ENCODE assay signal across 12 cellular contexts in the genomic region with DNA sequence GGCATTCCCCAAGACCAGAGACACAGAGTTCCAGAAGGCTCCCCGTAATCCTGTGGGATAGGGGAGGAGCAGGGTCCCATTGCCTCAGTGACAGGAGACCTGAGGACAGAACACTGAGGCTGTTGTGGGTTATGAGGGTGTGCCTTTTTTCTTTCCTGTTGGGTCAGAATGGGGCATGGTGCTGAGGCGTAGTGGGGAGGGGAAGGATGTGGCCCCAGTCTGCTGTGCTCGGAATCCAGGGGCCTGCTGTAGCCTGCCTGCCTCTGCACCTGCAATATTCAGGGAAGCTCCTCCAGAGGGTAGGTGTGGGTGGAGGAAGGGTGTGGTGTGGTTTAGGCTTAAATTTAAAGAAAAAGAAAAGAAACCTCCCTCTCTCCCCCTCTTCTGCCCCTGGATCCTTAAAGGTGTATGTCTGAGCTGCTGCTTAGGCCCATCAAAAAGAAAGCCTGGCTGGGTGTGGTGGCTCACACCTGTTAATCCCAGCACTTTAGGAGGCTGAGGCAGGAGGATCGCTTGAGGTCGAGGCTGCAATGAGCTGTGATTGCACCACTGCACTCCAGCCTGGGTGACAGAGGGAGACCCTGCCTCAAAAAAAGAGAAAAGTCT. TPM values are rescaled to one million over a fixed set of nuclear protein-coding genes. Genes with fewer than 3 reads are reported as not detected.
DNase-seq lines count a peak whose midpoint lies in the region; ATAC-seq and TF ChIP-seq lines count a peak whose summit lies in the region.
"Had no signal": no experiment of that assay in that cellular context is flagged by ENCODE, and none has a peak within 500 bp of the region (broad histone marks: within the 10 kb centered on the region; RNA-seq: fewer than 3 reads in every experiment).

No MANE protein-coding gene starts in this region.

- H3K4me1 Mint-ChIP-seq in activated naive CD8-positive, alpha-beta T cell treated with anti-CD3 and anti-CD28 coated beads, Interleukin-2, amount 10 ng/mL, durations not matched to agents 7 days and 5 days, result peaks cover 25% of the 10 kb centered on the region
- peaks cover 35% of the 10 kb centered on the region for H3K4me1 Mint-ChIP-seq in activated naive CD8-positive, alpha-beta T cell treated with anti-CD3 and anti-CD28 coated beads, Interleukin-2, amount 50 U/mL, for 24 hours
- H3K4me1 Mint-ChIP-seq in chondrocyte (ENCODE audit: low read depth), result peaks cover 87% of the 10 kb centered on the region
- peaks cover 74% of the 10 kb centered on the region in 2 donors for H3K4me1 Mint-ChIP-seq in natural killer cell treated with Interleukin-12 subunit alpha and Interleukin-12 subunit beta and Interleukin-15 and Interleukin-18, amount 100 ng/mL, for 72 hours (ENCODE audit: low read depth in 2 of 2)

- H3K4me1 ChIP-seq in uterus, result peaks cover 4 to 55% of the 10 kb centered on the region in 2 donors

- H3K4me3 ChIP-seq in uterus, result no peak overlapping the region

- peaks cover 25% of the 10 kb centered on the region for H3K27me3 Mint-ChIP-seq in activated naive CD8-positive, alpha-beta T cell treated with anti-CD3 and anti-CD28 coated beads, Interleukin-2, amount 10 ng/mL, durations not matched to agents 7 days and 5 days
- H3K27me3 Mint-ChIP-seq in activated naive CD8-positive, alpha-beta T cell treated with anti-CD3 and anti-CD28 coated beads, Interleukin-2, amount 50 U/mL, for 24 hours, result no peaks in the 10 kb centered on the region
- no peaks in the 10 kb centered on the region for H3K27me3 Mint-ChIP-seq in chondrocyte (ENCODE audit: low read depth)
- H3K27me3 Mint-ChIP-seq in natural killer cell treated with Interleukin-12 subunit alpha and Interleukin-12 subunit beta and Interleukin-15 and Interleukin-18, amount 100 ng/mL, for 72 hours, result no peaks in the 10 kb centered on the region

- POLR2A ChIA-PET in activated naive CD8-positive, alpha-beta T cell treated with anti-CD3 and anti-CD28 coated beads, Interleukin-2, amount 10 ng/mL, durations not matched to agents 7 days and 5 days (lab: Charles Lee), result interaction anchor here (0.5 kb wide), 1 partner anchor 248 kb away, joined by 5 read pairs; no protein-coding TSS in a partner anchor

- H3K4me3 Mint-ChIP-seq in activated naive CD8-positive, alpha-beta T cell treated with anti-CD3 and anti-CD28 coated beads, Interleukin-2, amount 10 ng/mL, durations not matched to agents 7 days and 5 days, result peak overlapping the region; percentile 29
- no peak overlapping the region for H3K4me3 Mint-ChIP-seq in activated naive CD8-positive, alpha-beta T cell treated with anti-CD3 and anti-CD28 coated beads, Interleukin-2, amount 50 U/mL, for 24 hours
- no peak overlapping the region for H3K4me3 Mint-ChIP-seq in chondrocyte (ENCODE audit: unreplicated experiment)
- peak overlapping the region; percentile 66 for H3K4me3 Mint-ChIP-seq in natural killer cell treated with Interleukin-12 subunit alpha and Interleukin-12 subunit beta and Interleukin-15 and Interleukin-18, amount 100 ng/mL, for 72 hours

- no peak for DNase-seq in activated naive CD8-positive, alpha-beta T cell treated with anti-CD3 and anti-CD28 coated beads, Interleukin-2, amount 10 ng/mL, durations not matched to agents 7 days and 5 days
- no peak for DNase-seq in activated naive CD8-positive, alpha-beta T cell treated with anti-CD3 and anti-CD28 coated beads, Interleukin-2, amount 50 U/mL, for 24 hours
- peak; percentile 28 for DNase-seq in chondrocyte (ENCODE audit: low spot score)
- peak; percentile 60 for DNase-seq in natural killer cell treated with Interleukin-12 subunit alpha and Interleukin-12 subunit beta and Interleukin-15 and Interleukin-18, amount 100 ng/mL, for 72 hours (ENCODE audit: low spot score)
- DNase-seq in uterus, result no peak
- DNase-seq in NCI-H226, result no peak
- DNase-seq: activated CD4-positive, CD25-positive, alpha-beta regulatory T cell treated with anti-CD3 and anti-CD28 coated beads, Interleukin-2, amount 50 U/mL, for 72 hours; GF-D8; NCI-H510A; occipital lobe had no signal

- TF ChIP-seq CTCF in chondrocyte (IDR thresholded peaks at IDR 0.05) (no peak), uterus (IDR thresholded peaks at IDR 0.05) (no peak)

- no peaks in the 10 kb centered on the region for H3K9me3 Mint-ChIP-seq in activated naive CD8-positive, alpha-beta T cell treated with anti-CD3 and anti-CD28 coated beads, Interleukin-2, amount 10 ng/mL, durations not matched to agents 7 days and 5 days
- H3K9me3 Mint-ChIP-seq in activated naive CD8-positive, alpha-beta T cell treated with anti-CD3 and anti-CD28 coated beads, Interleukin-2, amount 50 U/mL, for 24 hours, result no peaks in the 10 kb centered on the region
- no peaks in the 10 kb centered on the region for H3K9me3 Mint-ChIP-seq in chondrocyte (ENCODE audit: low read depth)
- H3K9me3 Mint-ChIP-seq in natural killer cell treated with Interleukin-12 subunit alpha and Interleukin-12 subunit beta and Interleukin-15 and Interleukin-18, amount 100 ng/mL, for 72 hours, result no peaks in the 10 kb centered on the region

- peak; percentile 88 for ATAC-seq in activated naive CD8-positive, alpha-beta T cell treated with anti-CD3 and anti-CD28 coated beads, Interleukin-2, amount 10 ng/mL, durations not matched to agents 7 days and 5 days (ENCODE audit: low read depth)
- no peak for ATAC-seq in activated naive CD8-positive, alpha-beta T cell treated with anti-CD3 and anti-CD28 coated beads, Interleukin-2, amount 50 U/mL, for 24 hours
- ATAC-seq in natural killer cell treated with Interleukin-12 subunit alpha and Interleukin-12 subunit beta and Interleukin-15 and Interleukin-18, amount 100 ng/mL, for 72 hours, result peak; percentile 63 to 80
- ATAC-seq in GM19467 (IDR thresholded peaks at IDR 0.05; ENCODE audit: unreplicated experiment) (no peak), HG02759 (IDR thresholded peaks at IDR 0.05; ENCODE audit: unreplicated experiment) (no peak)

- H3K27me3 ChIP-seq in uterus, result no peaks in the 10 kb centered on the region

- peak overlapping the region; percentile 71 for H3K27ac Mint-ChIP-seq in activated naive CD8-positive, alpha-beta T cell treated with anti-CD3 and anti-CD28 coated beads, Interleukin-2, amount 10 ng/mL, durations not matched to agents 7 days and 5 days
- no peak overlapping the region for H3K27ac Mint-ChIP-seq in activated naive CD8-positive, alpha-beta T cell treated with anti-CD3 and anti-CD28 coated beads, Interleukin-2, amount 50 U/mL, for 24 hours
- H3K27ac Mint-ChIP-seq in chondrocyte (ENCODE audit: unreplicated experiment), result no peak overlapping the region
- H3K27ac Mint-ChIP-seq in natural killer cell treated with Interleukin-12 subunit alpha and Interleukin-12 subunit beta and Interleukin-15 and Interleukin-18, amount 100 ng/mL, for 72 hours, result peak overlapping the region; percentile 80 to 96

- intact Hi-C loops in uterus (cut with DNase I; ENCODE audit: low total_unique reads), result no loop called here

- no peaks in the 10 kb centered on the region for H3K36me3 ChIP-seq in uterus

- no peak for TF ChIP-seq POLR2A in uterus (IDR thresholded peaks at IDR 0.05)

- H3K9me3 ChIP-seq in uterus, result no peaks in the 10 kb centered on the region

- no peaks in the 10 kb centered on the region for H3K36me3 Mint-ChIP-seq in activated naive CD8-positive, alpha-beta T cell treated with anti-CD3 and anti-CD28 coated beads, Interleukin-2, amount 10 ng/mL, durations not matched to agents 7 days and 5 days
- H3K36me3 Mint-ChIP-seq in activated naive CD8-positive, alpha-beta T cell treated with anti-CD3 and anti-CD28 coated beads, Interleukin-2, amount 50 U/mL, for 24 hours (ENCODE audit: low read depth), result no peaks in the 10 kb centered on the region
- peaks cover 7% of the 10 kb centered on the region for H3K36me3 Mint-ChIP-seq in chondrocyte (ENCODE audit: low read depth)
- H3K36me3 Mint-ChIP-seq in natural killer cell treated with Interleukin-12 subunit alpha and Interleukin-12 subunit beta and Interleukin-15 and Interleukin-18, amount 100 ng/mL, for 72 hours, result no peaks in the 10 kb centered on the region

- H3K27ac ChIP-seq in uterus, result peak overlapping the region; percentile 59 to 86

RNA-seq across cellular contexts. Expression of a gene that starts 18.7 kb away (rescaled TPM):
- 1 to 10 TPM; 5.5 to 6.6 TPM for total RNA-seq in activated naive CD8-positive, alpha-beta T cell treated with anti-CD3 and anti-CD28 coated beads, Interleukin-2, amount 10 ng/mL, durations not matched to agents 7 days and 5 days
- total RNA-seq in chondrocyte (46.3 to 133 TPM (median 131 TPM) in 3 replicates), uterus (100 to 1,000 TPM in 1 of 4 donors, 10 to 100 TPM in 3; 40.5 to 178 (median 59.7) TPM)
- 10 to 100 TPM; 17.1 to 30.3 TPM for total RNA-seq in natural killer cell treated with Interleukin-12 subunit alpha and Interleukin-12 subunit beta and Interleukin-15 and Interleukin-18, amount 100 ng/mL, for 72 hours

Comparison
In these comparisons a context has a peak if more than half of its experiments do, and no peak if none do; other contexts are left out.
1. ATAC-seq: peak in activated naive CD8-positive, alpha-beta T cell treated with anti-CD3 and anti-CD28 coated beads, Interleukin-2, amount 10 ng/mL, durations not matched to agents 7 days and 5 days (single experiment) and natural killer cell treated with Interleukin-12 subunit alpha and Interleukin-12 subunit beta and Interleukin-15 and Interleukin-18, amount 100 ng/mL, for 72 hours (2 of 2); none in activated naive CD8-positive, alpha-beta T cell treated with anti-CD3 and anti-CD28 coated beads, Interleukin-2, amount 50 U/mL, for 24 hours (single experiment), GM19467 (single experiment) and HG02759 (single experiment).
2. H3K27ac Mint-ChIP-seq: peak in activated naive CD8-positive, alpha-beta T cell treated with anti-CD3 and anti-CD28 coated beads, Interleukin-2, amount 10 ng/mL, durations not matched to agents 7 days and 5 days (single experiment) and natural killer cell treated with Interleukin-12 subunit alpha and Interleukin-12 subunit beta and Interleukin-15 and Interleukin-18, amount 100 ng/mL, for 72 hours (2 of 2); none in activated naive CD8-positive, alpha-beta T cell treated with anti-CD3 and anti-CD28 coated beads, Interleukin-2, amount 50 U/mL, for 24 hours (single experiment) and chondrocyte (single experiment).
3. H3K4me3 Mint-ChIP-seq: peak in activated naive CD8-positive, alpha-beta T cell treated with anti-CD3 and anti-CD28 coated beads, Interleukin-2, amount 10 ng/mL, durations not matched to agents 7 days and 5 days (single experiment) and natural killer cell treated with Interleukin-12 subunit alpha and Interleukin-12 subunit beta and Interleukin-15 and Interleukin-18, amount 100 ng/mL, for 72 hours (single experiment); none in activated naive CD8-positive, alpha-beta T cell treated with anti-CD3 and anti-CD28 coated beads, Interleukin-2, amount 50 U/mL, for 24 hours (single experiment) and chondrocyte (single experiment).
4. DNase-seq: peak in chondrocyte (single experiment) and natural killer cell treated with Interleukin-12 subunit alpha and Interleukin-12 subunit beta and Interleukin-15 and Interleukin-18, amount 100 ng/mL, for 72 hours (single experiment); none in activated naive CD8-positive, alpha-beta T cell treated with anti-CD3 and anti-CD28 coated beads, Interleukin-2, amount 10 ng/mL, durations not matched to agents 7 days and 5 days (single experiment), activated naive CD8-positive, alpha-beta T cell treated with anti-CD3 and anti-CD28 coated beads, Interleukin-2, amount 50 U/mL, for 24 hours (single experiment), uterus (0 of 2) and NCI-H226 (single experiment).